ENCODE assay signal across 1 cellular context in genomic region chr3:120780977-120781376, GRCh38.
TF ChIP-seq lines count a peak whose summit lies in the region.

No MANE protein-coding gene starts in this region.

TF ChIP-seq in GM12878, 131 proteins besides CTCF, POLR2A, EP300 and RAD21 (continued from another document and continues in another):
- no peak for TF ChIP-seq USF1 (IDR thresholded peaks at IDR 0.05; ENCODE audit: borderline replicate concordance, extremely low read length, insufficient read depth, low read depth, low read length)
- 0 out of 2 replicates have a peak, but pooled peaks have one; percentile 21 for TF ChIP-seq RAD51 (IDR thresholded peaks at IDR 0.05)
- peak; percentile 92 for TF ChIP-seq RUNX3 (IDR thresholded peaks at IDR 0.05; ENCODE audit: low read length)
- peak; percentile 85 for TF ChIP-seq FOXM1 (IDR thresholded peaks at IDR 0.05; ENCODE audit: low read depth, low read length)
- TF ChIP-seq, protein P1, sequence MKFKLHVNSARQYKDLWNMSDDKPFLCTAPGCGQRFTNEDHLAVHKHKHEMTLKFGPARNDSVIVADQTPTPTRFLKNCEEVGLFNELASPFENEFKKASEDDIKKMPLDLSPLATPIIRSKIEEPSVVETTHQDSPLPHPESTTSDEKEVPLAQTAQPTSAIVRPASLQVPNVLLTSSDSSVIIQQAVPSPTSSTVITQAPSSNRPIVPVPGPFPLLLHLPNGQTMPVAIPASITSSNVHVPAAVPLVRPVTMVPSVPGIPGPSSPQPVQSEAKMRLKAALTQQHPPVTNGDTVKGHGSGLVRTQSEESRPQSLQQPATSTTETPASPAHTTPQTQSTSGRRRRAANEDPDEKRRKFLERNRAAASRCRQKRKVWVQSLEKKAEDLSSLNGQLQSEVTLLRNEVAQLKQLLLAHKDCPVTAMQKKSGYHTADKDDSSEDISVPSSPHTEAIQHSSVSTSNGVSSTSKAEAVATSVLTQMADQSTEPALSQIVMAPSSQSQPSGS (IDR thresholded peaks at IDR 0.05; ENCODE audit: low read length), result peak; percentile 64
- no peak for TF ChIP-seq SREBF2 (IDR thresholded peaks at IDR 0.05; ENCODE audit: low read length)
- TF ChIP-seq SREBF1 (IDR thresholded peaks at IDR 0.05; ENCODE audit: low read length), result no peak
- no peak for TF ChIP-seq ZNF217 (IDR thresholded peaks at IDR 0.05)
- no peak for TF ChIP-seq SMAD5 (IDR thresholded peaks at IDR 0.05; ENCODE audit: low read depth)
- TF ChIP-seq, protein P2, sequence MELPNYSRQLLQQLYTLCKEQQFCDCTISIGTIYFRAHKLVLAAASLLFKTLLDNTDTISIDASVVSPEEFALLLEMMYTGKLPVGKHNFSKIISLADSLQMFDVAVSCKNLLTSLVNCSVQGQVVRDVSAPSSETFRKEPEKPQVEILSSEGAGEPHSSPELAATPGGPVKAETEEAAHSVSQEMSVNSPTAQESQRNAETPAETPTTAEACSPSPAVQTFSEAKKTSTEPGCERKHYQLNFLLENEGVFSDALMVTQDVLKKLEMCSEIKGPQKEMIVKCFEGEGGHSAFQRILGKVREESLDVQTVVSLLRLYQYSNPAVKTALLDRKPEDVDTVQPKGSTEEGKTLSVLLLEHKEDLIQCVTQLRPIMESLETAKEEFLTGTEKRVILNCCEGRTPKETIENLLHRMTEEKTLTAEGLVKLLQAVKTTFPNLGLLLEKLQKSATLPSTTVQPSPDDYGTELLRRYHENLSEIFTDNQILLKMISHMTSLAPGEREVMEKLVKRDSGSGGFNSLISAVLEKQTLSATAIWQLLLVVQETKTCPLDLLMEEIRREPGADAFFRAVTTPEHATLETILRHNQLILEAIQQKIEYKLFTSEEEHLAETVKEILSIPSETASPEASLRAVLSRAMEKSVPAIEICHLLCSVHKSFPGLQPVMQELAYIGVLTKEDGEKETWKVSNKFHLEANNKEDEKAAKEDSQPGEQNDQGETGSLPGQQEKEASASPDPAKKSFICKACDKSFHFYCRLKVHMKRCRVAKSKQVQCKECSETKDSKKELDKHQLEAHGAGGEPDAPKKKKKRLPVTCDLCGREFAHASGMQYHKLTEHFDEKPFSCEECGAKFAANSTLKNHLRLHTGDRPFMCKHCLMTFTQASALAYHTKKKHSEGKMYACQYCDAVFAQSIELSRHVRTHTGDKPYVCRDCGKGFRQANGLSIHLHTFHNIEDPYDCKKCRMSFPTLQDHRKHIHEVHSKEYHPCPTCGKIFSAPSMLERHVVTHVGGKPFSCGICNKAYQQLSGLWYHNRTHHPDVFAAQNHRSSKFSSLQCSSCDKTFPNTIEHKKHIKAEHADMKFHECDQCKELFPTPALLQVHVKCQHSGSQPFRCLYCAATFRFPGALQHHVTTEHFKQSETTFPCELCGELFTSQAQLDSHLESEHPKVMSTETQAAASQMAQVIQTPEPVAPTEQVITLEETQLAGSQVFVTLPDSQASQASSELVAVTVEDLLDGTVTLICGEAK (IDR thresholded peaks at IDR 0.05; ENCODE audit: borderline replicate concordance), result no peak
- TF ChIP-seq BRCA1 (IDR thresholded peaks at IDR 0.05; ENCODE audit: low read depth, low read length), result no peak
- TF ChIP-seq RELA (IDR thresholded peaks at IDR 0.05; ENCODE audit: borderline replicate concordance, partially characterized antibody), result no peak
- TF ChIP-seq RFX5 (IDR thresholded peaks at IDR 0.05; ENCODE audit: low read depth, low read length), result no peak
- peak; percentile 78 for TF ChIP-seq DPF2 (IDR thresholded peaks at IDR 0.05)
- TF ChIP-seq, protein P3, sequence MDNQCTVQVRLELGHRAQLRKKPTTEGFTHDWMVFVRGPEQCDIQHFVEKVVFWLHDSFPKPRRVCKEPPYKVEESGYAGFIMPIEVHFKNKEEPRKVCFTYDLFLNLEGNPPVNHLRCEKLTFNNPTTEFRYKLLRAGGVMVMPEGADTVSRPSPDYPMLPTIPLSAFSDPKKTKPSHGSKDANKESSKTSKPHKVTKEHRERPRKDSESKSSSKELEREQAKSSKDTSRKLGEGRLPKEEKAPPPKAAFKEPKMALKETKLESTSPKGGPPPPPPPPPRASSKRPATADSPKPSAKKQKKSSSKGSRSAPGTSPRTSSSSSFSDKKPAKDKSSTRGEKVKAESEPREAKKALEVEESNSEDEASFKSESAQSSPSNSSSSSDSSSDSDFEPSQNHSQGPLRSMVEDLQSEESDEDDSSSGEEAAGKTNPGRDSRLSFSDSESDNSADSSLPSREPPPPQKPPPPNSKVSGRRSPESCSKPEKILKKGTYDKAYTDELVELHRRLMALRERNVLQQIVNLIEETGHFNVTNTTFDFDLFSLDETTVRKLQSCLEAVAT (IDR thresholded peaks at IDR 0.05), result no peak
- no peak for TF ChIP-seq SIN3A (IDR thresholded peaks at IDR 0.05; ENCODE audit: low read depth, low read length)
- no peak for TF ChIP-seq FOXK2 (IDR thresholded peaks at IDR 0.05)
- TF ChIP-seq CUX1 (IDR thresholded peaks at IDR 0.05; ENCODE audit: insufficient replicate concordance, low read depth, low read length), result no peak
- peak; percentile 84 for TF ChIP-seq YY1 (IDR thresholded peaks at IDR 0.05; ENCODE audit: low read depth, low read length)
- no peak for TF ChIP-seq POLR2AphosphoS5 (IDR thresholded peaks at IDR 0.05; ENCODE audit: low read length)
- peak; percentile 61; the same call in 1 of the 2 replicates for TF ChIP-seq MTA2 (IDR thresholded peaks at IDR 0.05; ENCODE audit: low read depth)
- TF ChIP-seq, protein P4, sequence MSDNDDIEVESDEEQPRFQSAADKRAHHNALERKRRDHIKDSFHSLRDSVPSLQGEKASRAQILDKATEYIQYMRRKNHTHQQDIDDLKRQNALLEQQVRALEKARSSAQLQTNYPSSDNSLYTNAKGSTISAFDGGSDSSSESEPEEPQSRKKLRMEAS (IDR thresholded peaks at IDR 0.05; ENCODE audit: low read depth, low read length), result peak; percentile 54; the same call in 1 of the 2 replicates
- TF ChIP-seq TAF1 (IDR thresholded peaks at IDR 0.05; ENCODE audit: borderline replicate concordance, low read depth, low read length), result no peak
- peak; percentile 80; the same call in 1 of the 3 replicates for TF ChIP-seq POU2F2 (IDR thresholded peaks at IDR 0.05; ENCODE audit: borderline replicate concordance, low read depth, low read length)
- TF ChIP-seq SP1 (IDR thresholded peaks at IDR 0.05; ENCODE audit: low read depth, low read length), result peak; percentile 69
- no peak for TF ChIP-seq FOS (IDR thresholded peaks at IDR 0.05; ENCODE audit: borderline replicate concordance, extremely low read depth, insufficient read length)
- TF ChIP-seq, protein P5, sequence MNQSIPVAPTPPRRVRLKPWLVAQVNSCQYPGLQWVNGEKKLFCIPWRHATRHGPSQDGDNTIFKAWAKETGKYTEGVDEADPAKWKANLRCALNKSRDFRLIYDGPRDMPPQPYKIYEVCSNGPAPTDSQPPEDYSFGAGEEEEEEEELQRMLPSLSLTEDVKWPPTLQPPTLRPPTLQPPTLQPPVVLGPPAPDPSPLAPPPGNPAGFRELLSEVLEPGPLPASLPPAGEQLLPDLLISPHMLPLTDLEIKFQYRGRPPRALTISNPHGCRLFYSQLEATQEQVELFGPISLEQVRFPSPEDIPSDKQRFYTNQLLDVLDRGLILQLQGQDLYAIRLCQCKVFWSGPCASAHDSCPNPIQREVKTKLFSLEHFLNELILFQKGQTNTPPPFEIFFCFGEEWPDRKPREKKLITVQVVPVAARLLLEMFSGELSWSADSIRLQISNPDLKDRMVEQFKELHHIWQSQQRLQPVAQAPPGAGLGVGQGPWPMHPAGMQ (IDR thresholded peaks at IDR 0.05; ENCODE audit: borderline replicate concordance), result no peak
- no peak for TF ChIP-seq E4F1 (IDR thresholded peaks at IDR 0.05; ENCODE audit: borderline replicate concordance, partially characterized antibody)
- no peak for TF ChIP-seq ZNF207 (IDR thresholded peaks at IDR 0.05; ENCODE audit: borderline replicate concordance)
- no peak for TF ChIP-seq NRF1 (conservative IDR thresholded peaks at IDR 0.05; ENCODE audit: low read depth, low read length)
- TF ChIP-seq, protein P6, sequence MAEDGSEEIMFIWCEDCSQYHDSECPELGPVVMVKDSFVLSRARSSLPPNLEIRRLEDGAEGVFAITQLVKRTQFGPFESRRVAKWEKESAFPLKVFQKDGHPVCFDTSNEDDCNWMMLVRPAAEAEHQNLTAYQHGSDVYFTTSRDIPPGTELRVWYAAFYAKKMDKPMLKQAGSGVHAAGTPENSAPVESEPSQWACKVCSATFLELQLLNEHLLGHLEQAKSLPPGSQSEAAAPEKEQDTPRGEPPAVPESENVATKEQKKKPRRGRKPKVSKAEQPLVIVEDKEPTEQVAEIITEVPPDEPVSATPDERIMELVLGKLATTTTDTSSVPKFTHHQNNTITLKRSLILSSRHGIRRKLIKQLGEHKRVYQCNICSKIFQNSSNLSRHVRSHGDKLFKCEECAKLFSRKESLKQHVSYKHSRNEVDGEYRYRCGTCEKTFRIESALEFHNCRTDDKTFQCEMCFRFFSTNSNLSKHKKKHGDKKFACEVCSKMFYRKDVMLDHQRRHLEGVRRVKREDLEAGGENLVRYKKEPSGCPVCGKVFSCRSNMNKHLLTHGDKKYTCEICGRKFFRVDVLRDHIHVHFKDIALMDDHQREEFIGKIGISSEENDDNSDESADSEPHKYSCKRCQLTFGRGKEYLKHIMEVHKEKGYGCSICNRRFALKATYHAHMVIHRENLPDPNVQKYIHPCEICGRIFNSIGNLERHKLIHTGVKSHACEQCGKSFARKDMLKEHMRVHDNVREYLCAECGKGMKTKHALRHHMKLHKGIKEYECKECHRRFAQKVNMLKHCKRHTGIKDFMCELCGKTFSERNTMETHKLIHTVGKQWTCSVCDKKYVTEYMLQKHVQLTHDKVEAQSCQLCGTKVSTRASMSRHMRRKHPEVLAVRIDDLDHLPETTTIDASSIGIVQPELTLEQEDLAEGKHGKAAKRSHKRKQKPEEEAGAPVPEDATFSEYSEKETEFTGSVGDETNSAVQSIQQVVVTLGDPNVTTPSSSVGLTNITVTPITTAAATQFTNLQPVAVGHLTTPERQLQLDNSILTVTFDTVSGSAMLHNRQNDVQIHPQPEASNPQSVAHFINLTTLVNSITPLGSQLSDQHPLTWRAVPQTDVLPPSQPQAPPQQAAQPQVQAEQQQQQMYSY (CRISPR knock-in tag; IDR thresholded peaks at IDR 0.05), result no peak
- TF ChIP-seq NR2C2 (IDR thresholded peaks at IDR 0.05; ENCODE audit: borderline replicate concordance, control insufficient read depth, insufficient read length, low read depth), result no peak
- peak; percentile 85; the same call in 1 of the 2 replicates for TF ChIP-seq PAX5 (IDR thresholded peaks at IDR 0.05; ENCODE audit: borderline replicate concordance, low read depth, low read length)
- TF ChIP-seq RBBP5 (conservative IDR thresholded peaks at IDR 0.05), result no peak
- no peak for TF ChIP-seq HDGF (IDR thresholded peaks at IDR 0.05)
